Comparison of ENCODE assay signal across 26 cellular contexts in genomic region chr3:177071496-177072156, GRCh38.
DNase-seq lines count a peak whose midpoint lies in the region; ATAC-seq and TF ChIP-seq lines count a peak whose summit lies in the region.
"Had no signal": no experiment of that assay in that cellular context is flagged by ENCODE, and none has a peak within 500 bp of the region (broad histone marks: within the 10 kb centered on the region; RNA-seq: fewer than 3 reads in every experiment).

No MANE protein-coding gene starts in this region.

- H3K27me3 ChIP-seq in vagina: no peaks in the 10 kb centered on the region
- H3K27me3 ChIP-seq: BLaER1 treated with 17β-estradiol and CSF1 and Interleukin-3, amounts not matched to agents 10 nM and 100 nM; colonic mucosa had no signal

- intact Hi-C loops in vagina (cut with DNase I): no loop called here

- peaks cover 36% of the 10 kb centered on the region for H3K4me1 ChIP-seq in vagina

- H3K4me3 ChIP-seq in SK-N-MC (peak overlapping the region; percentile 32), vagina (no peak overlapping the region)
- H3K4me3 ChIP-seq: BLaER1 treated with 17β-estradiol and CSF1 and Interleukin-3, amounts not matched to agents 10 nM and 100 nM; colonic mucosa; left ventricle myocardium inferior had no signal

- ATAC-seq in HG03039 (IDR thresholded peaks at IDR 0.05; ENCODE audit: unreplicated experiment) (no peak), HG02798 (IDR thresholded peaks at IDR 0.05; ENCODE audit: poor library complexity, unreplicated experiment) (no peak)
- ATAC-seq: activated naive CD4-positive, alpha-beta T cell treated with anti-CD3 and anti-CD28 coated beads, Interleukin-2, amount 50 U/mL, for 72 hours; stimulated activated memory B cell treated with anti-CD40 and anti-IgM and Interleukin-4, amounts not matched to agents 10 μg/mL and 1 μg/mL and 100 μg/mL, for 72 hours had no signal

- H3K36me3 ChIP-seq in SK-N-MC (ENCODE audit: insufficient read depth, low read length): peaks cover 57% of the 10 kb centered on the region
- no peaks in the 10 kb centered on the region for H3K36me3 ChIP-seq in vagina
- H3K36me3 ChIP-seq: colonic mucosa, left ventricle myocardium inferior had no signal

- DNase-seq in EH (ENCODE audit: low read depth) (peak; percentile 32), SK-N-MC (ENCODE audit: low read depth, low spot score) (peak; percentile 80), myocyte (ENCODE audit: low read depth) (peak; percentile 14), vagina (ENCODE audit: extremely low spot score in 2 of 2) (no peak), D341Med (ENCODE audit: low spot score) (no peak)
- DNase-seq: activated CD4-positive, alpha-beta T cell treated with anti-CD3 and anti-CD28 coated beads, Interleukin-2, amount 10 ng/mL, durations not matched to agents 7 days and 5 days; aorta; colonic mucosa; effector CD8-positive, alpha-beta T cell; GDM1; HCEC 1CT; Kasumi-1; left ventricle myocardium inferior; mesendoderm; NCI-H1436 treated with DMSO at 0.1 percent for 48 hours; NCI-H345; NCI-H69; substantia nigra; trophoblast cell; WERI-Rb-1 had no signal

- TF ChIP-seq CTCF in 22Rv1 (IDR thresholded peaks at IDR 0.05): no peak
- TF ChIP-seq CTCF in vagina (IDR thresholded peaks at IDR 0.05): no peak

- peak overlapping the region; percentile 22; the same call in 1 of the 2 replicates for H3K27ac ChIP-seq in 22Rv1
- H3K27ac ChIP-seq in SK-N-MC: peak overlapping the region; percentile 98
- no peak overlapping the region for H3K27ac ChIP-seq in vagina
- H3K27ac ChIP-seq: BLaER1 treated with 17β-estradiol and CSF1 and Interleukin-3, amounts not matched to agents 10 nM and 100 nM; colonic mucosa; left ventricle myocardium inferior; WERI-Rb-1 had no signal

- H3K9ac ChIP-seq in SK-N-MC (ENCODE audit: insufficient read length): peak overlapping the region; percentile 18
- H3K9ac ChIP-seq: BLaER1 treated with 17β-estradiol and CSF1 and Interleukin-3, amounts not matched to agents 10 nM and 100 nM had no signal

- peaks cover 10% of the 10 kb centered on the region for H3K9me3 ChIP-seq in SK-N-MC (ENCODE audit: low read depth, low read length)
- H3K9me3 ChIP-seq in vagina: no peaks in the 10 kb centered on the region
- H3K9me3 ChIP-seq: colonic mucosa, left ventricle myocardium inferior had no signal

- no peak for TF ChIP-seq POLR2A in vagina (IDR thresholded peaks at IDR 0.05)

Comparison
In these comparisons a context has a peak if more than half of its experiments do, and no peak if none do; other contexts are left out.
1. DNase-seq: peak in EH (single experiment), SK-N-MC (single experiment) and myocyte (single experiment); none in vagina (0 of 2) and D341Med (single experiment).